8 cellular contexts compared by ENCODE assay signal in genomic region chr1:41662061-41662655, GRCh38.
A peak's percentile ranks its signal among the peaks of the same experiment; 100 is the strongest.
DNase-seq lines count a peak whose midpoint lies in the region; ATAC-seq and TF ChIP-seq lines count a peak whose summit lies in the region.

No MANE protein-coding gene starts in this region.

- H3K4me3 ChIP-seq in choroid plexus epithelial cell (ENCODE audit: low read depth, low read length) (peak overlapping the region; percentile 63), left lung (peak overlapping the region; percentile 58 to 59)

- TF ChIP-seq CTCF in choroid plexus epithelial cell (conservative IDR thresholded peaks at IDR 0.05; ENCODE audit: low read depth, low read length) (no peak), left lung (IDR thresholded peaks at IDR 0.05) (no peak)

- DNase-seq in Daoy (ENCODE audit: low read depth) (peak; percentile 80), LHCN-M2 (ENCODE audit: low read depth) (peak; percentile 64), choroid plexus epithelial cell (ENCODE audit: low read depth) (peak; percentile 64), left lung (peak; percentile 81 to 89), NCI-H2107 (lab: John Stamatoyannopoulos, UW) (no peak)
- peak; percentile 67 for DNase-seq in activated CD4-positive, CD25-positive, alpha-beta regulatory T cell treated with anti-CD3 and anti-CD28 coated beads, Interleukin-2, amount 50 U/mL, for 72 hours
- DNase-seq in stimulated activated CD4-positive, alpha-beta T cell treated with anti-CD3 and anti-CD28 coated beads, Interleukin-4, amount 100 ng/mL, for 48 hours (ENCODE audit: low read depth in 2 of 2), result peak; percentile 56 to 77

- ATAC-seq in GM21576 (IDR thresholded peaks at IDR 0.05; ENCODE audit: unreplicated experiment) (peak; percentile 46), left lung (peak; percentile 71)

- H3K27ac ChIP-seq in left lung, result peak overlapping the region; percentile 90 to 92

- H3K36me3 ChIP-seq in left lung, result no peaks in the 10 kb centered on the region

- peaks cover 0 to 18% of the 10 kb centered on the region in 2 donors for H3K27me3 ChIP-seq in left lung

- intact Hi-C loops in left lung (cut with DNase I), result no loop called here

- no peaks in the 10 kb centered on the region for H3K9me3 ChIP-seq in left lung

- peaks cover 17 to 57% of the 10 kb centered on the region in 2 donors for H3K4me1 ChIP-seq in left lung
